8 cellular contexts compared by ENCODE assay signal in genomic region chr16:84819644-84820304, GRCh38. TPM values are rescaled to one million over a fixed set of nuclear protein-coding genes. Genes with fewer than 3 reads are reported as not detected.
DNase-seq lines count a peak whose midpoint lies in the region; ATAC-seq lines count a peak whose summit lies in the region.

TSS of gene CRISPLD2 (plus strand) at chr16:84819985. CDS start at chr16:84838496, 18,511 bp downstream.

- 3 to 4% methylated on average over 41 to 53 of the region's 53 CpGs for WGBS in esophagus, 2 donors

- no peaks in the 10 kb centered on the region for H3K27me3 ChIP-seq in esophagus (ENCODE audit: control insufficient read depth in 1 of 2, insufficient read depth in 2 of 2, low read length in 2 of 2)

- H3K36me3 ChIP-seq in esophagus (ENCODE audit: control insufficient read depth in 2 of 2, insufficient read depth in 2 of 2, low read length in 1 of 2), result no peaks in the 10 kb centered on the region

- DNase-seq in D341Med (ENCODE audit: low spot score), result peak; percentile 99
- peak; percentile 98 for DNase-seq in HuH-7.5 (ENCODE audit: low spot score)
- DNase-seq in OCI-M2 (lab: John Stamatoyannopoulos, UW; ENCODE audit: unreplicated experiment), result peak; percentile 35
- DNase-seq in activated T-cell treated with anti-CD3 and anti-CD28 coated beads, Interleukin-2, amount 50 U/mL, for 48 hours, result peak; percentile 89 to 92
- peak; percentile 93 for DNase-seq in mucosa of gallbladder (ENCODE audit: low spot score)
- DNase-seq in stimulated activated CD8-positive, alpha-beta memory T cell treated with anti-CD3 and anti-CD28 coated beads, Interleukin-15, amount 100 ng/mL, for 48 hours (ENCODE audit: low read depth in 2 of 2), result peak; percentile 74 to 79

- no peak for ATAC-seq in GM18519 (IDR thresholded peaks at IDR 0.05; ENCODE audit: low FRiP score, unreplicated experiment)

- peak within 1 kb of the TSS; percentile 49 to 51 for H3K4me3 ChIP-seq in esophagus (ENCODE audit: low read depth in 1 of 2, low read length in 2 of 2)

- H3K27ac ChIP-seq in esophagus (ENCODE audit: low read depth in 2 of 2, low read length in 1 of 2), result peak within 1 kb of the TSS; percentile 51 to 83

- H3K4me1 ChIP-seq in esophagus (ENCODE audit: control insufficient read depth in 2 of 2, insufficient read depth in 2 of 2, low read length in 1 of 2), result peaks cover 5 to 18% of the 10 kb centered on the region in 2 donors

- H3K9me3 ChIP-seq in esophagus (ENCODE audit: control insufficient read depth in 2 of 2, insufficient read depth in 1 of 2, low read depth in 1 of 2, low read length in 1 of 2), result no peaks in the 10 kb centered on the region

RNA-seq across cellular contexts. Expression of gene CRISPLD2, which starts in this region (rescaled TPM):
- polyA plus RNA-seq in esophagus, result 1 to 10 TPM; 3.7 to 8.8 TPM
- 117 TPM for total RNA-seq in mucosa of gallbladder

Comparison
In these comparisons a context has a peak if more than half of its experiments do, and no peak if none do; other contexts are left out.
1. DNase-seq: peak in every context shown above with its lines; median percentile 99 in D341Med; 98 in HuH-7.5; 93 in mucosa of gallbladder; 90 in activated T-cell treated with anti-CD3 and anti-CD28 coated beads, Interleukin-2, amount 50 U/mL, for 48 hours; 76 in stimulated activated CD8-positive, alpha-beta memory T cell treated with anti-CD3 and anti-CD28 coated beads, Interleukin-15, amount 100 ng/mL, for 48 hours; 35 in OCI-M2.